12 cellular contexts compared by ENCODE assay signal in the genomic region with DNA sequence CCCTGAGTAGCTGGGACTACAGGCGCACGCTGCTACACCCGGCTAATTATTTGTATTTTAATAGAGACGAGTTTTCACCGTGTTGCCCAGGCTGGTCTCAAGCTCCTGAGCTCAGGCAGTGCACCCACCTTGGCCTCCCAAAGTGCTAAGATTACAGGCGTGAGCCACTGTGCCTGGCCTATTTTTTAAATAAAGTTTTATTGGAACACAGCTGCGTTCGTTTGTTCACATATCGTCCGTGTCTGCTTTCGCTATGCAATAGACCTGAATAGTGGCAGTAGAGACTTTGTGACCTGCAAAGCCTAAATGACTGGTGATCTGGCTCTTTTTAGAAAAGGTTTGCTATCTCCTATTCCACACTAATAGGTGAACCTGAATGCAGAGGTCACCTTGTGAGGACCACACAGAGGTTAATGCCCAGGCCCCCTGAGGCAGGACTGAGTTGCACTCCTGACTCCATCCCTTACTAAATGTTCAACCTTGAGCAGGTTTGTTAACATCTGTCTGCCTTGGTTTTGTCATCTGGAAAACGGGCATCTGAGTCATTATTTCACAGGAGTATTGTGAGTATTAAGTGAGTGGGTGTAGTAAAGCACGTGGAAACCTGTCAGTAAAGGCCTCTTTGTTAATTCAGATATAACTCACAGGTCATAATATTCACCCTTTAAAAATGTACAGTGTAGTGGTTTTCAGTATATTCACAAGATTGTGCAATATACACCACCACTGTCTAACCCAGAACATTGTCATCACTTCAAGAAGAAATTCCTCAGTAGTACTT.
DNase-seq lines count a peak whose midpoint lies in the region; ATAC-seq, FAIRE-seq and TF ChIP-seq lines count a peak whose summit lies in the region.
"Had no signal": no experiment of that assay in that cellular context is flagged by ENCODE, and none has a peak within 500 bp of the region (broad histone marks: within the 10 kb centered on the region; RNA-seq: fewer than 3 reads in every experiment).

No MANE protein-coding gene starts in this region.

- H3K9me2 ChIP-seq in GM23248 (ENCODE audit: insufficient read depth) = no peaks in the 10 kb centered on the region

- H3K9me3 ChIP-seq in GM23248 (ENCODE audit: low read depth) (no peaks in the 10 kb centered on the region), astrocyte (ENCODE audit: insufficient read depth, low read depth, low read length) (no peaks in the 10 kb centered on the region), body of pancreas (no peaks in the 10 kb centered on the region)

- H3K36me3 Mint-ChIP-seq in astrocyte (ENCODE audit: low read depth, unreplicated experiment) = peaks cover 19% of the 10 kb centered on the region

- ATAC-seq in HG03378 (IDR thresholded peaks at IDR 0.05; ENCODE audit: unreplicated experiment) (no peak), body of pancreas (no peak)
- ATAC-seq: SK-N-SH treated with all-trans-retinoic acid at 6 μM for 48 hours had no signal

- peaks cover 8% of the 10 kb centered on the region for H3K4me1 ChIP-seq in GM23248 (ENCODE audit: insufficient read depth)
- no peaks in the 10 kb centered on the region for H3K4me1 ChIP-seq in astrocyte (ENCODE audit: insufficient read depth, low read length)
- H3K4me1 ChIP-seq in body of pancreas = no peaks in the 10 kb centered on the region

- 83% methylated on average over 13 of the region's 13 CpGs for WGBS in GM23248 (ENCODE audit: low coverage in 1 of 2, low lambda C conversion rate in 2 of 2, missing lambda C conversion rate in 2 of 2), 2 experiments
- WGBS in body of pancreas, 2 donors = 94 to 95% methylated on average over 13 of the region's 13 CpGs

- H2AFZ ChIP-seq in GM23248 = no peak overlapping the region
- H2AFZ ChIP-seq in astrocyte (ENCODE audit: low read depth, low read length) = no peak overlapping the region

- H3K36me3 ChIP-seq in GM23248 (ENCODE audit: low read depth) (no peaks in the 10 kb centered on the region), astrocyte (ENCODE audit: insufficient read depth, low read length) (no peaks in the 10 kb centered on the region), body of pancreas (replicated peaks in 1 of 2; ENCODE audit: insufficient read depth in 1 of 2, low read depth in 2 of 2) (no peaks in the 10 kb centered on the region)

- in situ Hi-C loops in GM23248 (cut with MboI) = loop anchor here (25.0 kb wide), 2 partner anchors 215 to 1415 kb away; no protein-coding TSS in a partner anchor

- intact Hi-C loops in body of pancreas (cut with DNase I) = loop anchor here (10.0 kb wide), 1 partner anchor 423 kb away; no protein-coding TSS in a partner anchor

- H3K27ac ChIP-seq in GM23248 (peak overlapping the region; percentile 37), astrocyte (ENCODE audit: low read depth, low read length) (no peak overlapping the region), body of pancreas (no peak overlapping the region)
- H3K27ac ChIP-seq: left ventricle myocardium inferior had no signal

- peaks cover 43% of the 10 kb centered on the region for H3F3A ChIP-seq in GM23248 (ENCODE audit: insufficient read depth)

- H3K9ac ChIP-seq in GM23248 = no peak overlapping the region
- no peak overlapping the region for H3K9ac ChIP-seq in astrocyte (ENCODE audit: low read length)

- H3K79me2 ChIP-seq in GM23248 (ENCODE audit: insufficient read depth) (no peaks in the 10 kb centered on the region), astrocyte (ENCODE audit: insufficient read depth, low read length) (no peaks in the 10 kb centered on the region)

- H3K27ac Mint-ChIP-seq in astrocyte (ENCODE audit: unreplicated experiment) = no peak overlapping the region

- H3K9me3 Mint-ChIP-seq in astrocyte (ENCODE audit: unreplicated experiment) = no peaks in the 10 kb centered on the region

- DNase-seq in AG04449 (ENCODE audit: low read depth, low spot score) = peak; percentile 53
- peak; percentile 92 for DNase-seq in GM23248
- DNase-seq in astrocyte (ENCODE audit: low read depth) = peak; percentile 90
- peak; percentile 40 for DNase-seq in islet precursor cell
- no peak for DNase-seq in activated gamma-delta T cell (lab: John Stamatoyannopoulos, UW)
- DNase-seq in AML-193 (lab: John Stamatoyannopoulos, UW) = no peak
- no peak for DNase-seq in body of pancreas
- DNase-seq: DND-41; effector memory CD4-positive, alpha-beta T cell; left ventricle myocardium inferior had no signal

- TF ChIP-seq POLR2A in body of pancreas (IDR thresholded peaks at IDR 0.05) = no peak

- no peak for FAIRE-seq in astrocyte (lab: Jason Lieb, UNC)

- no peak overlapping the region for H3K4me3 Mint-ChIP-seq in astrocyte (ENCODE audit: unreplicated experiment)

- H4K20me1 ChIP-seq in GM23248 (ENCODE audit: insufficient read depth) (peaks cover 9% of the 10 kb centered on the region), astrocyte (ENCODE audit: insufficient read depth, low read length) (peaks cover 16% of the 10 kb centered on the region)

- TF ChIP-seq CTCF in AG04449 (IDR thresholded peaks at IDR 0.05; ENCODE audit: insufficient read depth, low read length, missing control alignments) = no peak
- TF ChIP-seq CTCF in astrocyte (IDR thresholded peaks at IDR 0.05; ENCODE audit: insufficient read depth, low read depth, low read length) = no peak
- no peak for TF ChIP-seq CTCF in body of pancreas (IDR thresholded peaks at IDR 0.05)

- POLR2A ChIA-PET in AG04449 (lab: Yijun Ruan, JAX) = no interaction called here

- no peak overlapping the region for H3K4me3 ChIP-seq in AG04449 (ENCODE audit: low read depth, low read length)
- no peak overlapping the region for H3K4me3 ChIP-seq in GM23248
- H3K4me3 ChIP-seq in astrocyte (ENCODE audit: insufficient read depth, low read depth, low read length) = no peak overlapping the region
- no peak overlapping the region for H3K4me3 ChIP-seq in body of pancreas
- H3K4me3 ChIP-seq: left ventricle myocardium inferior had no signal

- H3K4me1 Mint-ChIP-seq in astrocyte (ENCODE audit: low read depth, unreplicated experiment) = peaks cover 5% of the 10 kb centered on the region

- H3K4me2 ChIP-seq in GM23248 (ENCODE audit: unreplicated experiment) = no peak overlapping the region
- H3K4me2 ChIP-seq in astrocyte (ENCODE audit: low read length) = no peak overlapping the region

- H3K27me3 ChIP-seq in GM23248 (replicated peaks; ENCODE audit: insufficient read depth) (no peaks in the 10 kb centered on the region), astrocyte (ENCODE audit: insufficient read depth, low read length) (no peaks in the 10 kb centered on the region), body of pancreas (no peaks in the 10 kb centered on the region)

- H3K27me3 Mint-ChIP-seq in astrocyte (ENCODE audit: low read depth, unreplicated experiment) = no peaks in the 10 kb centered on the region

- CTCF ChIA-PET in AG04449 (lab: Yijun Ruan, JAX) = interaction anchor here (1.9 kb wide), 1 partner anchor 477 kb away, joined by 10 read pairs; no protein-coding TSS in a partner anchor

Comparison
In these comparisons a context has a peak if more than half of its experiments do, and no peak if none do; other contexts are left out.
1. DNase-seq: peak in AG04449 (single experiment), GM23248 (single experiment), astrocyte (single experiment) and islet precursor cell (single experiment); none in activated gamma-delta T cell (single experiment), AML-193 (0 of 2) and body of pancreas (0 of 4).